Comparison of ENCODE assay signal across 21 cellular contexts in the genomic region with DNA sequence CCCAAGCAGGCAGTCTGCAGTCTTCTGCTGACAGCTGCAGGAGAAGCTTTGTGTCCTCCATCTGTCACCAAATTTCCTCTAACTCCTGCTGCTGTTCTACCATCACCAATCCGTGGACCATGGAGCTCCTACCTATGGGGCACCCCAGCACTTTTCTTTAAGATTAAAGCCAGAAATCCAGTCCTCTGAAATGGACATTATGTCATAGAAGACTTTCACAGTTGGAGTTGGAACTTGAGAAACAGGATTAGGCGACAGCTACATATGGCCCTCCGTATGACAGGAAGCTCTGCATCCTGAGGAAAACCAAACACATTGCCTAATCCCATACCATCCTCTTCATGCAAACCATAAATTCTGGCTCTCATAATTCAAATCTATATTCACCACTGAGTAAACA.
DNase-seq lines count a peak whose midpoint lies in the region; FAIRE-seq and TF ChIP-seq lines count a peak whose summit lies in the region.
"Had no signal": no experiment of that assay in that cellular context is flagged by ENCODE, and none has a peak within 500 bp of the region (broad histone marks: within the 10 kb centered on the region; RNA-seq: fewer than 3 reads in every experiment).

No MANE protein-coding gene starts in this region.

- no peak overlapping the region for H3K14ac ChIP-seq in H1 (ENCODE audit: insufficient read length)

- POLR2A ChIA-PET in H1 (lab: Charles Lee; ENCODE audit: partially characterized antibody): no interaction called here

- H3K23me2 ChIP-seq in H1 (ENCODE audit: low read depth, low read length): no peaks in the 10 kb centered on the region

- TF ChIP-seq EP300 in H1 (IDR thresholded peaks at IDR 0.05; ENCODE audit: borderline replicate concordance in 1 of 2, low read depth in 2 of 2, low read length in 2 of 2): no peak

- no peaks in the 10 kb centered on the region for H3K9me3 Mint-ChIP-seq in chondrocyte (ENCODE audit: low read depth)
- H3K9me3 Mint-ChIP-seq: GM23338 had no signal

- H2BK120ac ChIP-seq in H1 (replicated peaks; ENCODE audit: low read depth, low read length): no peak overlapping the region

- no peaks in the 10 kb centered on the region for H4K20me1 ChIP-seq in H1 (replicated peaks in 1 of 2; ENCODE audit: control insufficient read depth in 1 of 2, insufficient read depth in 2 of 2, low read length in 2 of 2)
- H4K20me1 ChIP-seq: BLaER1 had no signal

- H3K27ac Mint-ChIP-seq in chondrocyte (ENCODE audit: unreplicated experiment): no peak overlapping the region
- H3K27ac Mint-ChIP-seq: CD8-positive, alpha-beta T cell; GM23338; T-cell had no signal

- no peak overlapping the region for H4K5ac ChIP-seq in H1 (ENCODE audit: insufficient read length, low read depth, low read length)

- no peaks in the 10 kb centered on the region for H3K27me3 ChIP-seq in H1 (replicated peaks in 1 of 4; ENCODE audit: control insufficient read depth in 3 of 4, extremely low read depth in 1 of 4, insufficient read depth in 3 of 4, low read length in 3 of 4)
- H3K27me3 ChIP-seq: BLaER1, Peyer's patch, SJSA1 had no signal

- no peaks in the 10 kb centered on the region for H3K36me3 Mint-ChIP-seq in chondrocyte (ENCODE audit: low read depth)
- H3K36me3 Mint-ChIP-seq: CD8-positive, alpha-beta T cell; T-cell had no signal

- no peak overlapping the region for H2BK20ac ChIP-seq in H1 (ENCODE audit: low read length)

- H3K18ac ChIP-seq in H1 (ENCODE audit: extremely low read depth, low read length): no peak overlapping the region

- H2AFZ ChIP-seq in H1 (ENCODE audit: low read length): peak overlapping the region; percentile 44; the same call in 1 of the 2 replicates
- H2AFZ ChIP-seq: GM23338 had no signal

- DNase-seq in AML-193 (lab: John Stamatoyannopoulos, UW) (peak; percentile 25 to 27), KBM-7 (peak; percentile 35), SK-N-DZ (ENCODE audit: low spot score) (peak; percentile 1), H1 (ENCODE audit: low read depth in 1 of 2, low spot score in 2 of 2) (no peak), chondrocyte (ENCODE audit: low spot score) (no peak), GM19239 (ENCODE audit: insufficient read length, low spot score) (no peak)
- DNase-seq in stimulated activated naive CD4-positive, alpha-beta T cell (lab: John Stamatoyannopoulos, UW): no peak
- DNase-seq: Calu3; CD8-positive, alpha-beta T cell; DND-41; NCI-H1105 treated with DMSO at 0.1 percent for 48 hours; NCI-H1694; NCI-H2081 treated with DMSO at 0.1 percent for 48 hours; NCI-H2227 treated with DMSO at 0.1 percent for 48 hours; NCI-H526; Peyer's patch; T-cell had no signal

- no peak overlapping the region for H3K27ac ChIP-seq in H1 (ENCODE audit: low read depth, low read length)
- H3K27ac ChIP-seq: BLaER1, Peyer's patch, SJSA1 had no signal

- no peak overlapping the region for H3K4me3 Mint-ChIP-seq in chondrocyte (ENCODE audit: unreplicated experiment)
- H3K4me3 Mint-ChIP-seq: CD8-positive, alpha-beta T cell; GM23338; T-cell had no signal

- no peak overlapping the region for H2BK12ac ChIP-seq in H1 (ENCODE audit: low read depth, low read length)

- H3K9me3 ChIP-seq in H1 (ENCODE audit: insufficient read depth in 2 of 2, low read depth in 1 of 2, low read length in 1 of 2): no peaks in the 10 kb centered on the region
- H3K9me3 ChIP-seq: BLaER1, Peyer's patch, SJSA1 had no signal

- H3K9ac ChIP-seq in H1 (replicated peaks in 1 of 4; ENCODE audit: extremely low read depth in 1 of 4, low read depth in 3 of 4, low read length in 3 of 4): no peak overlapping the region
- H3K9ac ChIP-seq: BLaER1 had no signal

- FAIRE-seq in H1 (lab: Jason Lieb, UNC) (no peak), GM19239 (lab: Jason Lieb, UNC) (no peak)
- FAIRE-seq: G401.6 had no signal

- no peak overlapping the region for H4K8ac ChIP-seq in H1 (ENCODE audit: extremely low read depth, insufficient read depth, low read length)

- H3K4me1 Mint-ChIP-seq in chondrocyte (ENCODE audit: low read depth): no peaks in the 10 kb centered on the region
- H3K4me1 Mint-ChIP-seq: T-cell had no signal

- 85% methylated on average over 3 of the region's 3 CpGs; no CpG with 5 or more reads in 1 of the 2 experiments for WGBS in H1 (ENCODE audit: extremely low coverage in 1 of 2, insufficient coverage in 1 of 2, insufficient read length in 1 of 2, insufficient replicate concordance in 2 of 2, low coverage in 1 of 2, low lambda C conversion rate in 2 of 2, missing lambda C conversion rate in 1 of 2), 2 experiments

- TF ChIP-seq CTCF in H1 (IDR thresholded peaks at IDR 0.05; ENCODE audit: control extremely low read depth in 1 of 3, insufficient read depth in 1 of 3, low read depth in 1 of 3, low read length in 3 of 3) (no peak), chondrocyte (IDR thresholded peaks at IDR 0.05) (no peak)

- H3K4ac ChIP-seq in H1 (replicated peaks; ENCODE audit: insufficient read length, low read depth, low read length): no peak overlapping the region

- H3K4me2 ChIP-seq in H1 (ENCODE audit: insufficient read depth in 1 of 2, low read depth in 2 of 2, low read length in 2 of 2): no peak overlapping the region
- H3K4me2 ChIP-seq: BLaER1, GM23338 had no signal

- H3K36me3 ChIP-seq in H1 (ENCODE audit: control insufficient read depth in 2 of 4, insufficient read depth in 4 of 4, low read length in 3 of 4): no peaks in the 10 kb centered on the region
- H3K36me3 ChIP-seq: BLaER1, Peyer's patch, SJSA1 had no signal

- H3K4me3 ChIP-seq in H1 (ENCODE audit: extremely low read depth in 1 of 4, insufficient read depth in 2 of 4, low read depth in 3 of 4, low read length in 4 of 4): no peak overlapping the region
- H3K4me3 ChIP-seq: BLaER1, GM23338, Peyer's patch, SJSA1 had no signal

- no peak overlapping the region for H3K56ac ChIP-seq in H1 (replicated peaks; ENCODE audit: insufficient read length, low read depth, low read length)

- H3K23ac ChIP-seq in H1 (ENCODE audit: insufficient read length): no peak overlapping the region

- no peaks in the 10 kb centered on the region for H3K27me3 Mint-ChIP-seq in chondrocyte (ENCODE audit: low read depth)
- H3K27me3 Mint-ChIP-seq: T-cell had no signal

- CTCF ChIA-PET in H1 (lab: Charles Lee; ENCODE audit: partially characterized antibody): interaction anchor here (0.6 to 1.2 kb wide), 3 partner anchors 17 to 719 kb away, joined by 3 to 5 read pairs (median 3); no protein-coding TSS in a partner anchor

- no peak overlapping the region for H2BK5ac ChIP-seq in H1 (ENCODE audit: low read depth, low read length)

- H3K79me1 ChIP-seq in H1 (ENCODE audit: low read depth, low read length): no peaks in the 10 kb centered on the region

- no peak for TF ChIP-seq RAD21 in H1 (IDR thresholded peaks at IDR 0.05 in 1 of 2, conservative IDR thresholded peaks at IDR 0.05 in 1 of 2; ENCODE audit: low read depth in 2 of 2, low read length in 2 of 2)

- peaks cover 0 to 2% (median 0%) of the 10 kb centered on the region in 4 experiments; a peak in 1 of 7 replicates for H3K4me1 ChIP-seq in H1 (replicated peaks in 1 of 4; ENCODE audit: control insufficient read depth in 3 of 4, insufficient read depth in 4 of 4, low read length in 3 of 4)
- H3K4me1 ChIP-seq: BLaER1, Peyer's patch, SJSA1 had no signal

- H2AK5ac ChIP-seq in H1 (ENCODE audit: low read depth, low read length): no peak overlapping the region

- no peak overlapping the region for H4K91ac ChIP-seq in H1 (replicated peaks; ENCODE audit: insufficient read length, low read length)

- H2BK15ac ChIP-seq in H1 (ENCODE audit: low read length): no peak overlapping the region

- no peak for TF ChIP-seq POLR2A in H1 (IDR thresholded peaks at IDR 0.05; ENCODE audit: control extremely low read depth in 1 of 2, low read depth in 2 of 2, low read length in 2 of 2)

- no peaks in the 10 kb centered on the region for H3K79me2 ChIP-seq in H1 (ENCODE audit: control insufficient read depth in 1 of 2, insufficient read depth in 2 of 2, low read length in 2 of 2)

- in situ Hi-C loops in KBM-7 (cut with MboI; ENCODE audit: low pct_unique_long_range_greater_than_20kb, low sequenced_read_pairs): no loop called here

TF ChIP-seq in H1, 55 proteins besides CTCF, POLR2A, EP300 and RAD21 (continues in another document):
- TF ChIP-seq CEBPB (IDR thresholded peaks at IDR 0.05; ENCODE audit: low read depth, low read length): no peak
- no peak for TF ChIP-seq CHD1 (IDR thresholded peaks at IDR 0.05; ENCODE audit: low read depth, low read length)
- no peak for TF ChIP-seq CHD2 (IDR thresholded peaks at IDR 0.05; ENCODE audit: low read length)
- no peak for TF ChIP-seq SRF (IDR thresholded peaks at IDR 0.05; ENCODE audit: low read depth, low read length)
- no peak for TF ChIP-seq ATF2 (IDR thresholded peaks at IDR 0.05; ENCODE audit: low read length)
- no peak for TF ChIP-seq TAF7 (optimal IDR thresholded peaks at IDR 0.05; ENCODE audit: borderline replicate concordance, low read depth, low read length)
- TF ChIP-seq, protein P1, sequence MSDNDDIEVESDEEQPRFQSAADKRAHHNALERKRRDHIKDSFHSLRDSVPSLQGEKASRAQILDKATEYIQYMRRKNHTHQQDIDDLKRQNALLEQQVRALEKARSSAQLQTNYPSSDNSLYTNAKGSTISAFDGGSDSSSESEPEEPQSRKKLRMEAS (IDR thresholded peaks at IDR 0.05): no peak
- no peak for TF ChIP-seq CBX8 (IDR thresholded peaks at IDR 0.05; ENCODE audit: borderline replicate concordance, low read depth, low read length)
- TF ChIP-seq TEAD4 (IDR thresholded peaks at IDR 0.05; ENCODE audit: low read depth, low read length): no peak
- TF ChIP-seq BACH1 (IDR thresholded peaks at IDR 0.05; ENCODE audit: low read length): no peak
- TF ChIP-seq, protein P2, sequence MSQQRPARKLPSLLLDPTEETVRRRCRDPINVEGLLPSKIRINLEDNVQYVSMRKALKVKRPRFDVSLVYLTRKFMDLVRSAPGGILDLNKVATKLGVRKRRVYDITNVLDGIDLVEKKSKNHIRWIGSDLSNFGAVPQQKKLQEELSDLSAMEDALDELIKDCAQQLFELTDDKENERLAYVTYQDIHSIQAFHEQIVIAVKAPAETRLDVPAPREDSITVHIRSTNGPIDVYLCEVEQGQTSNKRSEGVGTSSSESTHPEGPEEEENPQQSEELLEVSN (IDR thresholded peaks at IDR 0.05): no peak
- no peak for TF ChIP-seq SUZ12 (IDR thresholded peaks at IDR 0.05; ENCODE audit: low read length)
- no peak for TF ChIP-seq EZH2 (IDR thresholded peaks at IDR 0.05; ENCODE audit: low read depth, low read length, severe bottlenecking)

Comparison
In these comparisons a context has a peak if more than half of its experiments do, and no peak if none do; other contexts are left out.
1. DNase-seq: peak in AML-193 (2 of 2), KBM-7 (single experiment) and SK-N-DZ (single experiment); none in H1 (0 of 2), chondrocyte (single experiment), stimulated activated naive CD4-positive, alpha-beta T cell (0 of 6) and GM19239 (single experiment).